20 cellular contexts compared by ENCODE assay signal in genomic region chr1:162207862-162208261, GRCh38.
"Had no signal": no experiment of that assay in that cellular context is flagged by ENCODE, and none has a peak within 500 bp of the region (broad histone marks: within the 10 kb centered on the region; RNA-seq: fewer than 3 reads in every experiment).

No MANE protein-coding gene starts in this region.

- H3K36me3 ChIP-seq: lower lobe of right lung, suprapubic skin, tibial nerve had no signal

- H3K4me1 Mint-ChIP-seq: activated CD4-positive, alpha-beta T cell treated with anti-CD3 and anti-CD28 coated beads, Interleukin-2, amount 10 ng/mL, durations not matched to agents 7 days and 5 days; activated naive CD8-positive, alpha-beta T cell treated with anti-CD3 and anti-CD28 coated beads, Interleukin-2, amount 50 U/mL, for 24 hours; naive thymus-derived CD4-positive, alpha-beta T cell had no signal

- DNase-seq: activated CD4-positive, alpha-beta T cell treated with anti-CD3 and anti-CD28 coated beads, Interleukin-2, amount 10 ng/mL, durations not matched to agents 7 days and 5 days; activated CD8-positive, alpha-beta T cell treated with anti-CD3 and anti-CD28 coated beads for 36 hours; activated gamma-delta T cell; activated naive CD4-positive, alpha-beta T cell treated with anti-CD3 and anti-CD28 coated beads, Interleukin-2, amount 50 U/mL, for 16 hours; activated naive CD8-positive, alpha-beta T cell treated with anti-CD3 and anti-CD28 coated beads, Interleukin-2, amount 50 U/mL, for 24 hours; dermis blood vessel endothelial cell; effector CD8-positive, alpha-beta T cell; erythroblast; mesendoderm; naive thymus-derived CD4-positive, alpha-beta T cell had no signal

- H3K36me3 Mint-ChIP-seq: naive thymus-derived CD4-positive, alpha-beta T cell had no signal

- H3K4me3 ChIP-seq: body of pancreas, lower lobe of right lung, mucosa of descending colon, suprapubic skin, tibial nerve had no signal

- H3K27ac ChIP-seq: foreskin keratinocyte, lower lobe of right lung, suprapubic skin had no signal

- H3K27me3 ChIP-seq: body of pancreas, tibial nerve had no signal

- H3K4me1 ChIP-seq: foreskin keratinocyte had no signal

- H3K4me3 Mint-ChIP-seq: activated CD4-positive, alpha-beta T cell treated with anti-CD3 and anti-CD28 coated beads, Interleukin-2, amount 10 ng/mL, durations not matched to agents 7 days and 5 days; activated CD8-positive, alpha-beta T cell treated with anti-CD3 and anti-CD28 coated beads for 36 hours; activated naive CD8-positive, alpha-beta T cell treated with anti-CD3 and anti-CD28 coated beads, Interleukin-2, amount 50 U/mL, for 24 hours; activated T-helper 1 cell treated with anti-CD3 and anti-CD28 coated beads, Interleukin-12 subunit alpha, Interleukin-12 subunit beta, Interleukin-2, Interleukin-4 antibody, amounts not matched to agents 30 ng/mL and 10 ng/mL and 1 ng/mL, durations not matched to agents 14 hours and 24 hours and 36 hours; naive thymus-derived CD4-positive, alpha-beta T cell; neural crest cell; stimulated activated naive CD8-positive, alpha-beta T cell treated with anti-CD3 and anti-CD28 coated beads, Interleukin-15, Interleukin-2, amounts not matched to agents 100 ng/mL and 50 ng/mL, for 24 hours had no signal

- H3K9me3 Mint-ChIP-seq: activated CD4-positive, alpha-beta T cell treated with anti-CD3 and anti-CD28 coated beads, Interleukin-2, amount 10 ng/mL, durations not matched to agents 7 days and 5 days; activated CD8-positive, alpha-beta T cell treated with anti-CD3 and anti-CD28 coated beads for 36 hours; activated naive CD8-positive, alpha-beta T cell treated with anti-CD3 and anti-CD28 coated beads, Interleukin-2, amount 50 U/mL, for 24 hours; activated T-helper 1 cell treated with anti-CD3 and anti-CD28 coated beads, Interleukin-12 subunit alpha, Interleukin-12 subunit beta, Interleukin-2, Interleukin-4 antibody, amounts not matched to agents 30 ng/mL and 10 ng/mL and 1 ng/mL, durations not matched to agents 14 hours and 24 hours and 36 hours; stimulated activated naive CD8-positive, alpha-beta T cell treated with anti-CD3 and anti-CD28 coated beads, Interleukin-15, Interleukin-2, amounts not matched to agents 100 ng/mL and 50 ng/mL, for 24 hours had no signal

- H3K27ac Mint-ChIP-seq: activated CD4-positive, alpha-beta T cell treated with anti-CD3 and anti-CD28 coated beads, Interleukin-2, amount 10 ng/mL, durations not matched to agents 7 days and 5 days; activated CD8-positive, alpha-beta T cell treated with anti-CD3 and anti-CD28 coated beads for 36 hours; activated naive CD8-positive, alpha-beta T cell treated with anti-CD3 and anti-CD28 coated beads, Interleukin-2, amount 50 U/mL, for 24 hours; activated T-helper 1 cell treated with anti-CD3 and anti-CD28 coated beads, Interleukin-12 subunit alpha, Interleukin-12 subunit beta, Interleukin-2, Interleukin-4 antibody, amounts not matched to agents 30 ng/mL and 10 ng/mL and 1 ng/mL, durations not matched to agents 14 hours and 24 hours and 36 hours; naive thymus-derived CD4-positive, alpha-beta T cell; stimulated activated naive CD8-positive, alpha-beta T cell treated with anti-CD3 and anti-CD28 coated beads, Interleukin-15, Interleukin-2, amounts not matched to agents 100 ng/mL and 50 ng/mL, for 24 hours had no signal

- ATAC-seq: activated CD4-positive, CD25-positive, alpha-beta regulatory T cell treated with anti-CD3 and anti-CD28 coated beads, Interleukin-2, amount 50 U/mL, for 24 hours; activated CD8-positive, alpha-beta T cell treated with anti-CD3 and anti-CD28 coated beads for 36 hours; activated naive CD8-positive, alpha-beta T cell treated with anti-CD3 and anti-CD28 coated beads, Interleukin-2, amount 50 U/mL, for 24 hours; foreskin keratinocyte; naive thymus-derived CD4-positive, alpha-beta T cell had no signal
